In the genomic region with DNA sequence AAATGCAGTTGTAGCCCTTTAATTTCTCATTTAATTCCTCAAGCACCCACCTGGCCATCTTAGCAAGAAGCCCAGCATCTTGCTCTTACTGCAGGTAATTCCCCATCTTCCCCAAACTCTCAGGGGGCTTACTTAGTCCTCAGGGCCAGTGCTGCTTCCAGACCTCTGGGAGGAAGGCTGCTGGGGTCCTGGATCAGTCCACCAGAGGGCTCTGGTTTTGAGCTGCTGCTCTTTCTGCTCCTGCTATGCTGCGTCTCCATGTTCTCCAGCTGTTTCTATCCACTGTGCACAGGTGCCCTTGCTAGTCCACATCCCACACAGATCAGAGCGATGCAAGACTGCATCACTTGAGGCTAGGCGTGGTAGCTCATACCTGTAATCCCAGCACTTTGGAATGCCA, we compare ENCODE assay signal across 17 cellular contexts. TPM values are rescaled to one million over a fixed set of nuclear protein-coding genes. Genes with fewer than 3 reads are reported as not detected.
DNase-seq lines count a peak whose midpoint lies in the region; ATAC-seq and TF ChIP-seq lines count a peak whose summit lies in the region.
"Had no signal": no experiment of that assay in that cellular context is flagged by ENCODE, and none has a peak within 500 bp of the region (broad histone marks: within the 10 kb centered on the region; RNA-seq: fewer than 3 reads in every experiment).

No MANE protein-coding gene starts in this region.

- H3K4me3 ChIP-seq in GM23338, result no peak overlapping the region
- no peak overlapping the region for H3K4me3 ChIP-seq in PC-3 (ENCODE audit: low read length)
- no peak overlapping the region for H3K4me3 ChIP-seq in endodermal cell (ENCODE audit: low read length)
- H3K4me3 ChIP-seq in vagina, result no peak overlapping the region
- H3K4me3 ChIP-seq: SK-N-MC, uterus had no signal

- H2AFZ ChIP-seq in GM23338 (no peak overlapping the region), PC-3 (ENCODE audit: low read length) (no peak overlapping the region)

- no peak overlapping the region for H3K27ac ChIP-seq in GM23338 (ENCODE audit: low read depth)
- no peak overlapping the region for H3K27ac ChIP-seq in PC-3 (ENCODE audit: low read length)
- H3K27ac ChIP-seq in endodermal cell (ENCODE audit: low read depth, low read length), result no peak overlapping the region
- H3K27ac ChIP-seq in vagina, result no peak overlapping the region
- H3K27ac ChIP-seq: SK-N-MC, uterus had no signal

- peak; percentile 63 for DNase-seq in GM23338 (ENCODE audit: low spot score)
- no peak for DNase-seq in PC-3
- DNase-seq in endodermal cell, result peak; percentile 79
- DNase-seq in progenitor cell of endocrine pancreas (ENCODE audit: low spot score, unreplicated experiment), result no peak
- no peak for DNase-seq in vagina (ENCODE audit: extremely low spot score in 2 of 2)
- DNase-seq in activated naive CD8-positive, alpha-beta T cell treated with anti-CD3 and anti-CD28 coated beads, Interleukin-2, amount 50 U/mL, for 24 hours, result no peak
- DNase-seq: activated CD8-positive, alpha-beta memory T cell treated with anti-CD3 and anti-CD28 coated beads, Interleukin-2, amount 10 ng/mL, durations not matched to agents 7 days and 5 days; activated naive CD4-positive, alpha-beta T cell treated with anti-CD3 and anti-CD28 coated beads, Interleukin-2, amount 10 ng/mL, durations not matched to agents 7 days and 5 days; CD4-positive, alpha-beta memory T cell; HCEC 1CT; immature natural killer cell; stimulated activated naive CD8-positive, alpha-beta T cell treated with anti-CD3 and anti-CD28 coated beads, Interleukin-15, Interleukin-2, amounts not matched to agents 100 U/mL and 50 U/mL, for 24 hours; uterus had no signal

- H3K27me3 Mint-ChIP-seq in GM23338 (ENCODE audit: insufficient read depth, low read depth, poor library complexity) (no peaks in the 10 kb centered on the region), endodermal cell (ENCODE audit: insufficient read depth) (no peaks in the 10 kb centered on the region), progenitor cell of endocrine pancreas (no peaks in the 10 kb centered on the region)
- peaks cover 10% of the 10 kb centered on the region for H3K27me3 Mint-ChIP-seq in activated naive CD8-positive, alpha-beta T cell treated with anti-CD3 and anti-CD28 coated beads, Interleukin-2, amount 50 U/mL, for 24 hours

- POLR2A ChIA-PET in PC-3 (lab: Charles Lee; ENCODE audit: unreplicated experiment), result no interaction called here

- H3K36me3 Mint-ChIP-seq in GM23338 (ENCODE audit: low read depth) (peaks cover 8% of the 10 kb centered on the region; the same call in 2 of the 3 replicates), endodermal cell (ENCODE audit: low read depth) (peaks cover 70% of the 10 kb centered on the region), progenitor cell of endocrine pancreas (ENCODE audit: insufficient read depth) (peaks cover 30% of the 10 kb centered on the region)
- no peaks in the 10 kb centered on the region for H3K36me3 Mint-ChIP-seq in activated naive CD8-positive, alpha-beta T cell treated with anti-CD3 and anti-CD28 coated beads, Interleukin-2, amount 50 U/mL, for 24 hours (ENCODE audit: low read depth)
- H3K36me3 Mint-ChIP-seq: activated CD8-positive, alpha-beta memory T cell treated with anti-CD3 and anti-CD28 coated beads, Interleukin-2, amount 10 ng/mL, durations not matched to agents 7 days and 5 days; activated naive CD4-positive, alpha-beta T cell treated with anti-CD3 and anti-CD28 coated beads, Interleukin-2, amount 10 ng/mL, durations not matched to agents 7 days and 5 days; CD4-positive, alpha-beta memory T cell; immature natural killer cell had no signal

- ATAC-seq in GM23338 (peak; percentile 96), PC-3 (no peak), GM18873 (IDR thresholded peaks at IDR 0.05; ENCODE audit: low FRiP score, unreplicated experiment) (no peak)
- no peak for ATAC-seq in activated naive CD8-positive, alpha-beta T cell treated with anti-CD3 and anti-CD28 coated beads, Interleukin-2, amount 50 U/mL, for 24 hours
- ATAC-seq: activated CD8-positive, alpha-beta memory T cell treated with anti-CD3 and anti-CD28 coated beads, Interleukin-2, amount 10 ng/mL, durations not matched to agents 7 days and 5 days; stimulated activated naive CD8-positive, alpha-beta T cell treated with anti-CD3 and anti-CD28 coated beads, Interleukin-15, Interleukin-2, amounts not matched to agents 100 U/mL and 50 U/mL, for 24 hours had no signal

- H3K27ac Mint-ChIP-seq in GM23338 (no peak overlapping the region), endodermal cell (peak overlapping the region; percentile 53), progenitor cell of endocrine pancreas (peak overlapping the region; percentile 37)
- H3K27ac Mint-ChIP-seq in activated naive CD8-positive, alpha-beta T cell treated with anti-CD3 and anti-CD28 coated beads, Interleukin-2, amount 50 U/mL, for 24 hours, result no peak overlapping the region
- H3K27ac Mint-ChIP-seq: activated CD8-positive, alpha-beta memory T cell treated with anti-CD3 and anti-CD28 coated beads, Interleukin-2, amount 10 ng/mL, durations not matched to agents 7 days and 5 days; activated naive CD4-positive, alpha-beta T cell treated with anti-CD3 and anti-CD28 coated beads, Interleukin-2, amount 10 ng/mL, durations not matched to agents 7 days and 5 days; CD4-positive, alpha-beta memory T cell; immature natural killer cell; memory B cell had no signal

- H3K9me3 ChIP-seq in PC-3 (ENCODE audit: low read length) (no peaks in the 10 kb centered on the region), endodermal cell (ENCODE audit: control insufficient read depth, low read length) (no peaks in the 10 kb centered on the region), vagina (no peaks in the 10 kb centered on the region)
- H3K9me3 ChIP-seq: uterus had no signal

- WGBS in endodermal cell (ENCODE audit: insufficient coverage in 1 of 2, insufficient read length in 1 of 2), 2 experiments, result 90 to 92% methylated on average over 2 to 3 of the region's 3 CpGs

- H3K9ac ChIP-seq in PC-3 (ENCODE audit: low read length), result no peak overlapping the region
- H3K9ac ChIP-seq in endodermal cell (ENCODE audit: extremely low read depth, low read length, poor library complexity, severe bottlenecking), result no peak overlapping the region

- BruUV-seq in PC-3 (replicated peaks; lab: Mats Ljungman, UMichigan), result no TSS peak

- H3K4me1 Mint-ChIP-seq in GM23338 (peaks cover 11% of the 10 kb centered on the region; the same call in 2 of the 3 replicates), endodermal cell (peaks cover 24% of the 10 kb centered on the region), progenitor cell of endocrine pancreas (ENCODE audit: low read depth) (peaks cover 4% of the 10 kb centered on the region)
- H3K4me1 Mint-ChIP-seq in activated naive CD8-positive, alpha-beta T cell treated with anti-CD3 and anti-CD28 coated beads, Interleukin-2, amount 50 U/mL, for 24 hours, result no peaks in the 10 kb centered on the region
- H3K4me1 Mint-ChIP-seq: activated naive CD4-positive, alpha-beta T cell treated with anti-CD3 and anti-CD28 coated beads, Interleukin-2, amount 10 ng/mL, durations not matched to agents 7 days and 5 days; CD4-positive, alpha-beta memory T cell; central memory CD8-positive, alpha-beta T cell had no signal

- H4K20me1 ChIP-seq in GM23338 (replicated peaks; ENCODE audit: insufficient read depth) (no peaks in the 10 kb centered on the region), PC-3 (ENCODE audit: low read length) (no peaks in the 10 kb centered on the region)

- H3F3A ChIP-seq in GM23338 (replicated peaks; ENCODE audit: low read depth), result no peaks in the 10 kb centered on the region
- H3F3A ChIP-seq in PC-3 (ENCODE audit: low read length, unreplicated experiment), result no peaks in the 10 kb centered on the region

- no peaks in the 10 kb centered on the region for H3K9me2 ChIP-seq in GM23338 (ENCODE audit: insufficient read depth)
- no peaks in the 10 kb centered on the region for H3K9me2 ChIP-seq in PC-3 (replicated peaks; ENCODE audit: low read length)

- TF ChIP-seq CTCF in GM23338 (conservative IDR thresholded peaks at IDR 0.05; ENCODE audit: low read depth in 2 of 2) (peak; percentile 39 to 52), PC-3 (conservative IDR thresholded peaks at IDR 0.05; ENCODE audit: low read depth, low read length) (peak; percentile 39; the same call in 1 of the 2 replicates), endodermal cell (conservative IDR thresholded peaks at IDR 0.05) (peak; percentile 75), progenitor cell of endocrine pancreas (IDR thresholded peaks at IDR 0.05; ENCODE audit: unreplicated experiment) (peak; percentile 26), vagina (IDR thresholded peaks at IDR 0.05) (no peak)

- H3K27me3 ChIP-seq in GM23338 (ENCODE audit: insufficient read depth) (no peaks in the 10 kb centered on the region), PC-3 (ENCODE audit: low read length) (no peaks in the 10 kb centered on the region), endodermal cell (ENCODE audit: control insufficient read depth, insufficient read depth, low read length, poor library complexity, severe bottlenecking) (no peaks in the 10 kb centered on the region), vagina (no peaks in the 10 kb centered on the region)
- H3K27me3 ChIP-seq: uterus had no signal

- no peak overlapping the region for H3K4me2 ChIP-seq in GM23338
- H3K4me2 ChIP-seq in PC-3 (ENCODE audit: low read length), result no peak overlapping the region

- H3K36me3 ChIP-seq in GM23338 (ENCODE audit: insufficient read depth), result no peaks in the 10 kb centered on the region
- no peaks in the 10 kb centered on the region for H3K36me3 ChIP-seq in PC-3 (ENCODE audit: low read depth, low read length)
- peaks cover 91% of the 10 kb centered on the region for H3K36me3 ChIP-seq in endodermal cell (ENCODE audit: control insufficient read depth, insufficient read depth, low read length)
- H3K36me3 ChIP-seq in vagina, result peaks cover 0 to 25% of the 10 kb centered on the region in 2 donors
- H3K36me3 ChIP-seq: uterus had no signal

- TF ChIP-seq POLR2A in vagina (IDR thresholded peaks at IDR 0.05), result no peak

- CTCF ChIA-PET in PC-3 (lab: Charles Lee), result no interaction called here

- H3K79me2 ChIP-seq in GM23338 (replicated peaks; ENCODE audit: insufficient read depth) (no peaks in the 10 kb centered on the region), PC-3 (ENCODE audit: low read length) (no peaks in the 10 kb centered on the region)

- no peaks in the 10 kb centered on the region for H3K4me1 ChIP-seq in GM23338 (ENCODE audit: insufficient read depth)
- peaks cover 30% of the 10 kb centered on the region for H3K4me1 ChIP-seq in PC-3 (ENCODE audit: insufficient read depth, low read length)
- peaks cover 9% of the 10 kb centered on the region for H3K4me1 ChIP-seq in endodermal cell (ENCODE audit: control insufficient read depth, insufficient read depth, low read length)
- no peaks in the 10 kb centered on the region for H3K4me1 ChIP-seq in vagina
- H3K4me1 ChIP-seq: uterus had no signal

- intact Hi-C loops in PC-3 (cut with micrococcal nuclease) (loop anchor here (2.0 kb wide), 1 partner anchor 46 kb away; no protein-coding TSS in a partner anchor), vagina (cut with DNase I) (no loop called here)

- no peak overlapping the region for H3K4me3 Mint-ChIP-seq in GM23338
- H3K4me3 Mint-ChIP-seq in endodermal cell, result no peak overlapping the region
- no peak overlapping the region for H3K4me3 Mint-ChIP-seq in progenitor cell of endocrine pancreas (ENCODE audit: low read depth)
- H3K4me3 Mint-ChIP-seq in activated naive CD8-positive, alpha-beta T cell treated with anti-CD3 and anti-CD28 coated beads, Interleukin-2, amount 50 U/mL, for 24 hours, result no peak overlapping the region
- H3K4me3 Mint-ChIP-seq: activated CD8-positive, alpha-beta memory T cell treated with anti-CD3 and anti-CD28 coated beads, Interleukin-2, amount 10 ng/mL, durations not matched to agents 7 days and 5 days; activated naive CD4-positive, alpha-beta T cell treated with anti-CD3 and anti-CD28 coated beads, Interleukin-2, amount 10 ng/mL, durations not matched to agents 7 days and 5 days; CD4-positive, alpha-beta memory T cell; central memory CD8-positive, alpha-beta T cell; immature natural killer cell; memory B cell had no signal

- no peaks in the 10 kb centered on the region for H3K9me3 Mint-ChIP-seq in GM23338
- H3K9me3 Mint-ChIP-seq in endodermal cell, result peaks cover 7% of the 10 kb centered on the region
- no peaks in the 10 kb centered on the region for H3K9me3 Mint-ChIP-seq in progenitor cell of endocrine pancreas (ENCODE audit: low read depth)
- H3K9me3 Mint-ChIP-seq in activated naive CD8-positive, alpha-beta T cell treated with anti-CD3 and anti-CD28 coated beads, Interleukin-2, amount 50 U/mL, for 24 hours, result no peaks in the 10 kb centered on the region
- H3K9me3 Mint-ChIP-seq: activated naive CD4-positive, alpha-beta T cell treated with anti-CD3 and anti-CD28 coated beads, Interleukin-2, amount 10 ng/mL, durations not matched to agents 7 days and 5 days; CD4-positive, alpha-beta memory T cell; central memory CD8-positive, alpha-beta T cell; immature natural killer cell; memory B cell had no signal

RNA-seq across cellular contexts. Expression of a gene that starts 34.5 kb away (rescaled TPM):
- total RNA-seq in GM23338 (2014; rRNA removed; shearing (Covaris generic)), result 15.4 and 25.0 TPM in 2 replicates
- polyA plus RNA-seq in GM23338 (2016; fragmentation: Nextera tagmentation; extraction: Ambion mirVana), result 5.1 and 7.0 TPM in 2 replicates
- 11.2 and 17.3 TPM in 2 replicates for total RNA-seq in PC-3 (2014; rRNA removed)
- total RNA-seq in endodermal cell, result 10 to 100 TPM; 20.2 to 22.3 TPM
- polyA plus RNA-seq in endodermal cell (2013, experiment 1 of 2), result 12.8 TPM
- polyA plus RNA-seq in endodermal cell (2013, experiment 2 of 2), result 14.4 TPM
- total RNA-seq in progenitor cell of endocrine pancreas, result 15.4 and 15.9 TPM in 2 replicates
- 18.9 TPM for total RNA-seq in vagina

Comparison
In these comparisons a context has a peak if more than half of its experiments do, and no peak if none do; other contexts are left out.
1. DNase-seq: peak in GM23338 (single experiment) and endodermal cell (single experiment); none in PC-3 (single experiment), progenitor cell of endocrine pancreas (single experiment), vagina (0 of 2) and activated naive CD8-positive, alpha-beta T cell treated with anti-CD3 and anti-CD28 coated beads, Interleukin-2, amount 50 U/mL, for 24 hours (single experiment).
2. H3K27ac Mint-ChIP-seq: peak in endodermal cell (single experiment) and progenitor cell of endocrine pancreas (single experiment); none in GM23338 (single experiment) and activated naive CD8-positive, alpha-beta T cell treated with anti-CD3 and anti-CD28 coated beads, Interleukin-2, amount 50 U/mL, for 24 hours (single experiment).
3. CTCF ChIP-seq: peak in GM23338 (2 of 2), PC-3 (single experiment), endodermal cell (single experiment) and progenitor cell of endocrine pancreas (single experiment); none in vagina (0 of 3).